Comparison of ENCODE assay signal across 1 cellular context in the genomic region with DNA sequence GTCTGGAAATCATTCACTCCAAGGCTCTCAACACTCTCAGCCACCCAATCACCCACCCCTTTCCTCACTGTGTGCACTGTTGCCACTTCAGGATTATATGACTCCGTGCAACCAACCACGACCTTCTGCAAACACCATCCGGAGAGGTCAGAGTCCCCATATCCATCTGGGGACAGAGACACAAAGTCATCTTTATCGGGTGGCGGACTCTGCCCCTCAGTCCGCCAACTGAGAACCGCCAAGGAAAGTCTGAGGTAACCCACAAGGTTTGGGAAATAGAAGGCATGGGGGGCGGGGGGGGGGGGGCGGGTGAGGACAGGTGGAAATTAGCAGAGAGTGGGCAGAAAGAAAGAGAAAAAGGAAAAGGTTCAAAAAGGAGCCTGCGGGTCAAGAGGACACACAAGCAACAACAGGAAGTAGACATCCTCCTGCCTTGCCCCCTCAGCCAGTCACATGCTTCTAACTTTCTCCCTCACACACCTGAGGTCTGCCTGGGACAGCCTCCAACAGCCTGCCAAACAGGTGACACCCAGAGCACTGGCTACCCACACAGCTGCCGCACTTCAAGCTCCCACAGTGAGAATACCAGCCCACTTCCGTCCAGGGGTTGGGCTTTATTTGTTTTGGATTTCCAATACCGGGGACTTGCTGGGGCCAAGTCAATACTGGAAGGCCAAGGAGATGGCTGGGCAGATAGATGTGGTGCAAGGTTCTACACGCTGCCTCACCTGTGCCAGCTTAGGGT.
TF ChIP-seq lines count a peak whose summit lies in the region.

No MANE protein-coding gene starts in this region.

TF ChIP-seq in WTC11, 78 proteins besides CTCF, POLR2A, EP300 and RAD21 (continued from another document):
- TF ChIP-seq NFYB (CRISPR knock-in tag; conservative IDR thresholded peaks at IDR 0.05; ENCODE audit: low read depth) (no peak), ZBTB21 (CRISPR knock-in tag; IDR thresholded peaks at IDR 0.05; ENCODE audit: borderline replicate concordance) (no peak), MXD4 (CRISPR knock-in tag; IDR thresholded peaks at IDR 0.05; ENCODE audit: borderline replicate concordance) (no peak)
- TF ChIP-seq, protein P1, sequence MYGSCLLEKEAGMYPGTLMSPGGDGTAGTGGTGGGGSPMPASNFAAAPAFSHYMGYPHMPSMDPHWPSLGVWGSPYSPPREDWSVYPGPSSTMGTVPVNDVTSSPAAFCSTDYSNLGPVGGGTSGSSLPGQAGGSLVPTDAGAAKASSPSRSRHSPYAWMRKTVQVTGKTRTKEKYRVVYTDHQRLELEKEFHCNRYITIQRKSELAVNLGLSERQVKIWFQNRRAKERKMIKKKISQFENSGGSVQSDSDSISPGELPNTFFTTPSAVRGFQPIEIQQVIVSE (CRISPR knock-in tag; IDR thresholded peaks at IDR 0.05; ENCODE audit: borderline replicate concordance): no peak
- TF ChIP-seq, protein P2, sequence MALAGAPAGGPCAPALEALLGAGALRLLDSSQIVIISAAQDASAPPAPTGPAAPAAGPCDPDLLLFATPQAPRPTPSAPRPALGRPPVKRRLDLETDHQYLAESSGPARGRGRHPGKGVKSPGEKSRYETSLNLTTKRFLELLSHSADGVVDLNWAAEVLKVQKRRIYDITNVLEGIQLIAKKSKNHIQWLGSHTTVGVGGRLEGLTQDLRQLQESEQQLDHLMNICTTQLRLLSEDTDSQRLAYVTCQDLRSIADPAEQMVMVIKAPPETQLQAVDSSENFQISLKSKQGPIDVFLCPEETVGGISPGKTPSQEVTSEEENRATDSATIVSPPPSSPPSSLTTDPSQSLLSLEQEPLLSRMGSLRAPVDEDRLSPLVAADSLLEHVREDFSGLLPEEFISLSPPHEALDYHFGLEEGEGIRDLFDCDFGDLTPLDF (CRISPR knock-in tag; IDR thresholded peaks at IDR 0.05): no peak
- TF ChIP-seq, protein P3, sequence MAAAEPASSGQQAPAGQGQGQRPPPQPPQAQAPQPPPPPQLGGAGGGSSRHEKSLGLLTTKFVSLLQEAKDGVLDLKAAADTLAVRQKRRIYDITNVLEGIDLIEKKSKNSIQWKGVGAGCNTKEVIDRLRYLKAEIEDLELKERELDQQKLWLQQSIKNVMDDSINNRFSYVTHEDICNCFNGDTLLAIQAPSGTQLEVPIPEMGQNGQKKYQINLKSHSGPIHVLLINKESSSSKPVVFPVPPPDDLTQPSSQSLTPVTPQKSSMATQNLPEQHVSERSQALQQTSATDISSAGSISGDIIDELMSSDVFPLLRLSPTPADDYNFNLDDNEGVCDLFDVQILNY (CRISPR knock-in tag; IDR thresholded peaks at IDR 0.05): no peak
